In genomic region chr3:10995871-10996270, GRCh38 we compare ENCODE assay signal across 27 cellular contexts. TPM values are rescaled to one million over a fixed set of nuclear protein-coding genes. Genes with fewer than 3 reads are reported as not detected.
"Had no signal": no experiment of that assay in that cellular context is flagged by ENCODE, and none has a peak within 500 bp of the region (broad histone marks: within the 10 kb centered on the region; RNA-seq: fewer than 3 reads in every experiment).

No MANE protein-coding gene starts in this region.

- H3K36me3 ChIP-seq: esophagus squamous epithelium, neutrophil, right lobe of liver, suprapubic skin, thyroid gland had no signal

- H3K9me3 ChIP-seq: esophagus squamous epithelium, neutrophil, right lobe of liver, suprapubic skin, thyroid gland had no signal

- ATAC-seq: effector memory CD8-positive, alpha-beta T cell; naive thymus-derived CD4-positive, alpha-beta T cell; stimulated activated naive B cell treated with anti-CD40 and anti-IgM and Interleukin-4, amounts not matched to agents 10 μg/mL and 1 μg/mL and 100 μg/mL, for 72 hours had no signal

- H3K27ac ChIP-seq: coronary artery, esophagus squamous epithelium, neutrophil, parathyroid adenoma, suprapubic skin, thyroid gland had no signal

- H3K27ac Mint-ChIP-seq: effector memory CD8-positive, alpha-beta T cell; immature natural killer cell; mesothelial cell of epicardium; naive thymus-derived CD4-positive, alpha-beta T cell; nephron; progenitor cell of endocrine pancreas; stimulated activated naive B cell treated with anti-CD40 and anti-IgM and Interleukin-4, amounts not matched to agents 10 μg/mL and 1 μg/mL and 100 μg/mL, for 72 hours; stimulated activated naive CD8-positive, alpha-beta T cell treated with anti-CD3 and anti-CD28 coated beads, Interleukin-15, Interleukin-2, amounts not matched to agents 100 ng/mL and 50 ng/mL, for 24 hours had no signal

- H3K27me3 ChIP-seq: right lobe of liver had no signal

- H2AFZ ChIP-seq: parathyroid adenoma had no signal

- FAIRE-seq: endometrium, small intestine had no signal

- H3K4me3 Mint-ChIP-seq: effector memory CD8-positive, alpha-beta T cell; immature natural killer cell; mesothelial cell of epicardium; naive thymus-derived CD4-positive, alpha-beta T cell; nephron; stimulated activated naive B cell treated with anti-CD40 and anti-IgM and Interleukin-4, amounts not matched to agents 10 μg/mL and 1 μg/mL and 100 μg/mL, for 72 hours; stimulated activated naive CD8-positive, alpha-beta T cell treated with anti-CD3 and anti-CD28 coated beads, Interleukin-15, Interleukin-2, amounts not matched to agents 100 ng/mL and 50 ng/mL, for 24 hours had no signal

- H3K9me3 Mint-ChIP-seq: effector memory CD8-positive, alpha-beta T cell; immature natural killer cell; mesothelial cell of epicardium; nephron; stimulated activated naive CD8-positive, alpha-beta T cell treated with anti-CD3 and anti-CD28 coated beads, Interleukin-15, Interleukin-2, amounts not matched to agents 100 ng/mL and 50 ng/mL, for 24 hours had no signal

- H3K36me3 Mint-ChIP-seq: immature natural killer cell; mesothelial cell of epicardium; stimulated activated naive B cell treated with anti-CD40 and anti-IgM and Interleukin-4, amounts not matched to agents 10 μg/mL and 1 μg/mL and 100 μg/mL, for 72 hours had no signal

- H3K4me3 ChIP-seq: coronary artery, esophagus squamous epithelium, right lobe of liver, suprapubic skin, thyroid gland had no signal

- H3K9ac ChIP-seq: parathyroid adenoma had no signal

- DNase-seq: central memory CD4-positive, alpha-beta T cell; dermis blood vessel endothelial cell; effector memory CD8-positive, alpha-beta T cell; erythroblast; esophagus squamous epithelium; foreskin melanocyte; immature natural killer cell; islet precursor cell; kidney glomerular epithelial cell; mesenchymal stem cell; naive thymus-derived CD4-positive, alpha-beta T cell; small intestine; stimulated activated CD4-positive, alpha-beta T cell treated with anti-CD3 and anti-CD28 coated beads, Interleukin-15, amount 100 ng/mL, for 24 hours; stimulated activated CD4-positive, alpha-beta T cell treated with anti-CD3 and anti-CD28 coated beads, Interleukin-2, amount 100 ng/mL, for 48 hours; stimulated activated naive B cell treated with anti-CD40 and anti-IgM and Interleukin-4, amounts not matched to agents 10 μg/mL and 1 μg/mL and 100 μg/mL, for 72 hours; thyroid gland; trophoblast cell had no signal

RNA-seq across cellular contexts. Expression of gene SLC6A1, which starts 3.3 kb away (rescaled TPM):
- total RNA-seq: dermis blood vessel endothelial cell; mesothelial cell of epicardium; naive thymus-derived CD4-positive, alpha-beta T cell; progenitor cell of endocrine pancreas had no signal
- polyA plus RNA-seq: immature natural killer cell; naive thymus-derived CD4-positive, alpha-beta T cell had no signal
